In the genomic region with DNA sequence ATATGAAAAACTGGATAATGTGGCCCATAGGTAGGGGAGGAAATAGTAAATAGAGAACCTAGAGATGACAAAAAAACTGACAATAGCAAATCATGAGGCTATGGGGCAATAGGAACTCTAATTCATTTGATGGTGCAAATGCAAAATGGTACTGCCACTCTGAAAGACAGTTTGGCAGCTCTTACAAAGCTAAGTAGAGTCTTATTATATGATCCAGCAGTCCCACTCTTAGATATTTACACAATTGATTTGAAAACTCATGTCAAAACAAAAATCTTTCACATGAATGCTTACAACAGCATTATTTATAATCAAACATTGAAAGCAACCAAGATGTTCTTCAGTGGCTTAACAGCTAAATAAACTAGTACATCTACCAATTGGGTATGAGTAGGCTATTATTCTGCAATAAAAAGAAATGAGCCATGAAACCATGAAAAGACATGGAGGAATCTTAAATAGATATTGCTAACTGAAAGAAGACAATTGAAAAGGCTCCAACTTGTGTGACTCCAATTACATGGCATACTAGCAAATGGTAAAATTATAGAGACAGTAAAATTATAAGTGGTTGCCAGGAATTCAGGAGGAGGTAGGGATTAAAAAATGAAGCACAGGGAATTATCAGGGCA, we compare ENCODE assay signal across 16 cellular contexts.
"Had no signal": no experiment of that assay in that cellular context is flagged by ENCODE, and none has a peak within 500 bp of the region (broad histone marks: within the 10 kb centered on the region; RNA-seq: fewer than 3 reads in every experiment).

No MANE protein-coding gene starts in this region.

- H3K27me3 Mint-ChIP-seq: activated B cell treated with CpG ODN at 0.5 μM for 24 hours; activated CD4-positive, alpha-beta T cell treated with anti-CD3 and anti-CD28 coated beads, Interleukin-2, amount 10 ng/mL, durations not matched to agents 7 days and 5 days had no signal

- H3K9me3 Mint-ChIP-seq: activated B cell treated with CpG ODN at 0.5 μM for 24 hours had no signal

- H3K27ac ChIP-seq: adrenal gland, foreskin keratinocyte, prostate gland, sigmoid colon, transverse colon had no signal

- H3K27me3 ChIP-seq: adrenal gland, foreskin keratinocyte, sigmoid colon, transverse colon had no signal

- DNase-seq: activated B cell treated with CpG ODN at 0.5 μM for 24 hours; activated CD4-positive, alpha-beta T cell treated with anti-CD3 and anti-CD28 coated beads, Interleukin-2, amount 10 ng/mL, durations not matched to agents 7 days and 5 days; activated CD8-positive, alpha-beta memory T cell treated with anti-CD3 and anti-CD28 coated beads for 24 hours; activated naive CD4-positive, alpha-beta T cell treated with anti-CD3 and anti-CD28 coated beads, Interleukin-2, amount 50 U/mL, for 16 hours; adrenal gland; effector CD4-positive, alpha-beta T cell; foreskin keratinocyte; immature natural killer cell; left colon; mucosa of descending colon; sigmoid colon; stimulated activated CD4-positive, alpha-beta T cell treated with anti-CD3 and anti-CD28 coated beads, Interleukin-2, amount 100 ng/mL, for 24 hours; stimulated activated naive B cell treated with anti-CD40 and anti-IgM and Interleukin-4, amounts not matched to agents 10 μg/mL and 1 μg/mL and 100 μg/mL, for 72 hours; transverse colon had no signal

- H3K4me3 ChIP-seq: adrenal gland, mucosa of descending colon, prostate gland, sigmoid colon, transverse colon had no signal

- H3K4me1 Mint-ChIP-seq: activated B cell treated with CpG ODN at 0.5 μM for 24 hours; activated CD4-positive, alpha-beta T cell treated with anti-CD3 and anti-CD28 coated beads, Interleukin-2, amount 10 ng/mL, durations not matched to agents 7 days and 5 days; immature natural killer cell; nephron; stimulated activated naive B cell treated with anti-CD40 and anti-IgM and Interleukin-4, amounts not matched to agents 10 μg/mL and 1 μg/mL and 100 μg/mL, for 72 hours had no signal

- H3K4me3 Mint-ChIP-seq: activated B cell treated with CpG ODN at 0.5 μM for 24 hours; activated CD4-positive, alpha-beta T cell treated with anti-CD3 and anti-CD28 coated beads, Interleukin-2, amount 10 ng/mL, durations not matched to agents 7 days and 5 days; immature natural killer cell; nephron; stimulated activated naive B cell treated with anti-CD40 and anti-IgM and Interleukin-4, amounts not matched to agents 10 μg/mL and 1 μg/mL and 100 μg/mL, for 72 hours had no signal

- ATAC-seq: foreskin keratinocyte; left colon; mucosa of descending colon; stimulated activated naive B cell treated with anti-CD40 and anti-IgM and Interleukin-4, amounts not matched to agents 10 μg/mL and 1 μg/mL and 100 μg/mL, for 72 hours had no signal

- H3K9me3 ChIP-seq: adrenal gland, mucosa of descending colon, prostate gland, sigmoid colon, transverse colon had no signal

- H3K36me3 ChIP-seq: adrenal gland, prostate gland, sigmoid colon, transverse colon had no signal

- H3K27ac Mint-ChIP-seq: activated B cell treated with CpG ODN at 0.5 μM for 24 hours; activated CD4-positive, alpha-beta T cell treated with anti-CD3 and anti-CD28 coated beads, Interleukin-2, amount 10 ng/mL, durations not matched to agents 7 days and 5 days; immature natural killer cell; nephron; stimulated activated naive B cell treated with anti-CD40 and anti-IgM and Interleukin-4, amounts not matched to agents 10 μg/mL and 1 μg/mL and 100 μg/mL, for 72 hours had no signal

- H3K36me3 Mint-ChIP-seq: stimulated activated naive B cell treated with anti-CD40 and anti-IgM and Interleukin-4, amounts not matched to agents 10 μg/mL and 1 μg/mL and 100 μg/mL, for 72 hours had no signal
